8 cellular contexts compared by ENCODE assay signal in the genomic region with DNA sequence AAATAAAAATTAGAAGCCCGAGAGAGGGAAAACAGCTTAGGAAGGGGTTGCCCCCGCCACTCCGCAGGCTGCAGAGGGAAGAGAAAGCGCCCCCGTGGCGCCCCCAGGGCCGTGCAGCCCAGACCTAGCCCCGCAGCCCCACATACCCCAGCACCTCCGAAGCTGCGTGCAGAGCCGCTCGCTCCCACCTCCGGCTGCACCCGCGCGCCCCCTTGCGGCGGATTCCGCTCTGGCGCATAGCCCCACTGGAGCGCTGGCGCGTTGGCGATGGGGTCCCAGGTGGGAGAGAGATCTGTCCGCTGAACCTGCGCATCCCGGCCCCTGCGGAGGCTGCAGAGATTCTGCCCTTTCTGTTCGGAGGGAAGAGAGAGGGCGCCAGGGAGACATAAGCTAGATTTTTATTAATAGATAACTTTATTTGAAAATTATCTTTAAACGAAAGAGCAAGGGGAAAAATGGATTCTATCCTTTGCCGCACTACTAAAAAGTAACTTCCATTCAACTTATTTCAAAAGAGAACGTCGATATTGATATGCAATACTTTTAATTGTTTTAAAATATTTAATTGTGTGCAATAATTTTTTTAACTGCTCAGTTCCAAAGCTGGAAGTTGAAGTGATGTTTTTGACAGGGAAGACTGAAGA. TPM values are rescaled to one million over a fixed set of nuclear protein-coding genes. Genes with fewer than 3 reads are reported as not detected.
DNase-seq lines count a peak whose midpoint lies in the region; TF ChIP-seq lines count a peak whose summit lies in the region.

No MANE protein-coding gene starts in this region.

- peaks cover 0 to 3% of the 10 kb centered on the region in 2 donors for H3K4me1 ChIP-seq in ascending aorta
- H3K4me1 ChIP-seq in spleen = peaks cover 4 to 13% (median 9%) of the 10 kb centered on the region in 6 donors

- no peaks in the 10 kb centered on the region for H3K36me3 ChIP-seq in ascending aorta
- H3K36me3 ChIP-seq in spleen = no peaks in the 10 kb centered on the region

- TF ChIP-seq POLR2A in spleen (IDR thresholded peaks at IDR 0.05) = no peak

- H3K4me3 ChIP-seq in ascending aorta (peak overlapping the region; percentile 31 to 58), spleen (peak overlapping the region in 6 of 8 donors; percentile 8 to 58 (median 23))

- no peaks in the 10 kb centered on the region for H3K27me3 ChIP-seq in ascending aorta
- peaks cover 0 to 69% (median 8%) of the 10 kb centered on the region in 7 donors for H3K27me3 ChIP-seq in spleen (replicated peaks in 1 of 7)

- intact Hi-C loops in ascending aorta (cut with DNase I) = no loop called here
- intact Hi-C loops in spleen (cut with DNase I; ENCODE audit: low total_unique reads) = no loop called here

- TF ChIP-seq CTCF in GM12872 (IDR thresholded peaks at IDR 0.05; ENCODE audit: insufficient read depth, low read depth, low read length) = peak; percentile 98
- TF ChIP-seq CTCF in ascending aorta (IDR thresholded peaks at IDR 0.05) = peak; percentile 79 to 98 (median 96)
- TF ChIP-seq CTCF in spleen (IDR thresholded peaks at IDR 0.05 in 8 of 11, conservative IDR thresholded peaks at IDR 0.05 in 3 of 11) = peak; percentile 60 to 98 (median 90)

- peaks cover 9% of the 10 kb centered on the region for H3K4me1 Mint-ChIP-seq in T-helper 2 cell treated with Interferon-gamma antibody and Interleukin-4, amounts not matched to agents 5 μg/mL and 100 μg/mL, for 36 hours (ENCODE audit: low read depth)

- H3K27ac ChIP-seq in ascending aorta (no peak overlapping the region), spleen (no peak overlapping the region)

- WGBS in spleen, 5 donors = 4 to 5% (median 5%) methylated on average over 30 to 34 of the region's 34 CpGs

- H3K9me3 ChIP-seq in ascending aorta (no peaks in the 10 kb centered on the region), spleen (no peaks in the 10 kb centered on the region)

- H3K4me3 Mint-ChIP-seq in T-helper 2 cell treated with Interferon-gamma antibody and Interleukin-4, amounts not matched to agents 5 μg/mL and 100 μg/mL, for 36 hours = peak overlapping the region; percentile 73

- peaks cover 3% of the 10 kb centered on the region for H3K36me3 Mint-ChIP-seq in T-helper 2 cell treated with Interferon-gamma antibody and Interleukin-4, amounts not matched to agents 5 μg/mL and 100 μg/mL, for 36 hours (ENCODE audit: low read depth)

- peaks cover 40% of the 10 kb centered on the region for H3K27me3 Mint-ChIP-seq in T-helper 2 cell treated with Interferon-gamma antibody and Interleukin-4, amounts not matched to agents 5 μg/mL and 100 μg/mL, for 36 hours (ENCODE audit: low read depth)

- no peak overlapping the region for H3K27ac Mint-ChIP-seq in T-helper 2 cell treated with Interferon-gamma antibody and Interleukin-4, amounts not matched to agents 5 μg/mL and 100 μg/mL, for 36 hours

- DNase-seq in GOT3 (lab: John Stamatoyannopoulos, UW) (peak; percentile 32), LoVo (ENCODE audit: low spot score) (peak; percentile 69), ascending aorta (ENCODE audit: low spot score in 2 of 2) (peak in 1 of 2 donors; percentile 85), iPS DF 19.7 (ENCODE audit: low read depth, low spot score) (peak; percentile 33), spleen (peak; percentile 97), OCI-M2 (lab: John Stamatoyannopoulos, UW; ENCODE audit: unreplicated experiment) (no peak)
- peak; percentile 75 for DNase-seq in T-helper 2 cell treated with Interferon-gamma antibody and Interleukin-4, amounts not matched to agents 5 μg/mL and 100 μg/mL, for 36 hours (ENCODE audit: low spot score)

- no peaks in the 10 kb centered on the region for H3K9me3 Mint-ChIP-seq in T-helper 2 cell treated with Interferon-gamma antibody and Interleukin-4, amounts not matched to agents 5 μg/mL and 100 μg/mL, for 36 hours

RNA-seq across cellular contexts. Expression of a gene that starts 11.7 kb away (rescaled TPM):
- total RNA-seq in ascending aorta (2.0 TPM), spleen (10 to 100 TPM; 18.8 to 29.0 (median 25.3) TPM)
- polyA plus RNA-seq in spleen = 10 to 100 TPM; 12.4 to 16.6 (median 14.4) TPM

RNA-seq across cellular contexts. Expression of a gene that starts 31.9 kb away (rescaled TPM):
- not detected for total RNA-seq in ascending aorta
- under 1 TPM in 3 of 7 donors, not detected in 4; 0.13 to 0.33 (median 0.17) TPM for total RNA-seq in spleen
- under 1 TPM in 1 of 3 donors, not detected in 2; 0.10 TPM for polyA plus RNA-seq in spleen

RNA-seq across cellular contexts. Expression of a gene that starts 46.8 kb away (rescaled TPM):
- total RNA-seq in ascending aorta (102 TPM), spleen (10 to 100 TPM; 44.9 to 80.9 (median 56.1) TPM)
- 10 to 100 TPM; 18.5 to 29.8 (median 19.5) TPM for polyA plus RNA-seq in spleen
